Comparison of ENCODE assay signal across 24 cellular contexts in the genomic region with DNA sequence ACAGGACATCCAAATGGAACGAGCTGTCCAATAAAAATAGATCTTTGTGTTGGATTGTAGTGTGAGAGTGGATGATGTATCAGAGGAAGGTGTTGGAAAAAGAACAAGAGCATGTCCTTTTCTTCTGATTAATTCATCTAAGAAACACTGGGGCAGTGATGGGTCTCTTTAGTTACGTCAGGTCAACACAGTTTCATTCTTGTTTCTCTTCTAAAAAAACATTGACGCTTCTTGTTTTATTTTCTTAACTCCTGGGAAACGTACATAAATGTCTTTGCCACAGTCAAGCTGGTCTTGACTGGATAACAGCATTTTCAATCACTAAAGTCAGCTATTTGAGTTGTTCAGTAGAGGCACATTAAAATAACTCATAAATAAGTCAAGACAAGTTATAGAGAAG.
DNase-seq lines count a peak whose midpoint lies in the region; ATAC-seq and TF ChIP-seq lines count a peak whose summit lies in the region.
"Had no signal": no experiment of that assay in that cellular context is flagged by ENCODE, and none has a peak within 500 bp of the region (broad histone marks: within the 10 kb centered on the region; RNA-seq: fewer than 3 reads in every experiment).

No MANE protein-coding gene starts in this region.

- H3K36me3 ChIP-seq in SK-N-MC (ENCODE audit: insufficient read depth, low read length) (no peaks in the 10 kb centered on the region), esophagus muscularis mucosa (no peaks in the 10 kb centered on the region)
- H3K36me3 ChIP-seq: BLaER1 had no signal

- H3K27me3 ChIP-seq in esophagus muscularis mucosa, result no peaks in the 10 kb centered on the region
- H3K27me3 ChIP-seq in foreskin keratinocyte, result no peaks in the 10 kb centered on the region
- H3K27me3 ChIP-seq: BLaER1 had no signal

- no peaks in the 10 kb centered on the region for H3K9me3 ChIP-seq in SK-N-MC (ENCODE audit: low read depth, low read length)
- H3K9me3 ChIP-seq in esophagus muscularis mucosa, result no peaks in the 10 kb centered on the region
- H3K9me3 ChIP-seq: BLaER1, SK-N-SH had no signal

- DNase-seq in SK-N-MC (ENCODE audit: low read depth, low spot score), result no peak
- DNase-seq in esophagus muscularis mucosa (ENCODE audit: extremely low spot score), result no peak
- DNase-seq in nephron progenitor cell, result no peak
- DNase-seq in activated CD4-positive, alpha-beta memory T cell treated with anti-CD3 and anti-CD28 coated beads for 36 hours, result no peak
- no peak for DNase-seq in type B pancreatic cell (ENCODE audit: extremely low spot score, unreplicated experiment)
- no peak for DNase-seq in foreskin keratinocyte
- no peak for DNase-seq in SHP77 (lab: John Stamatoyannopoulos, UW)
- DNase-seq: CD4-positive, alpha-beta T cell; COR-L47; DMS153; GM23248; H9; HFFc6; NCI-H1105; NCI-H146; NCI-H2029 treated with DMSO at 0.1 percent for 48 hours; NCI-H226; NCI-H510A treated with DMSO at 0.1 percent for 48 hours; NCI-H774; RPMI8226; SHP77 treated with DMSO at 0.1 percent for 48 hours; SK-N-SH had no signal

- intact Hi-C loops in esophagus muscularis mucosa (cut with DNase I), result no loop called here
- intact Hi-C loops in activated CD4-positive, alpha-beta memory T cell treated with anti-CD3 and anti-CD28 coated beads for 36 hours (cut with micrococcal nuclease), result no loop called here

- no peak overlapping the region for H3K4me3 Mint-ChIP-seq in nephron progenitor cell
- H3K4me3 Mint-ChIP-seq in activated CD4-positive, alpha-beta memory T cell treated with anti-CD3 and anti-CD28 coated beads for 36 hours, result no peak overlapping the region
- H3K4me3 Mint-ChIP-seq in type B pancreatic cell, result no peak overlapping the region
- H3K4me3 Mint-ChIP-seq: CD4-positive, alpha-beta T cell; H9; HFFc6; IgD-negative memory B cell had no signal

- CTCF ChIA-PET in activated CD4-positive, alpha-beta memory T cell treated with anti-CD3 and anti-CD28 coated beads for 36 hours (lab: Charles Lee), result no interaction called here

- H3K27ac Mint-ChIP-seq in nephron progenitor cell (peak overlapping the region; percentile 41), type B pancreatic cell (no peak overlapping the region)
- H3K27ac Mint-ChIP-seq in activated CD4-positive, alpha-beta memory T cell treated with anti-CD3 and anti-CD28 coated beads for 36 hours, result no peak overlapping the region
- H3K27ac Mint-ChIP-seq: CD4-positive, alpha-beta T cell; H9; HFFc6; IgD-negative memory B cell had no signal

- H3K4me3 ChIP-seq in SK-N-MC (no peak overlapping the region), esophagus muscularis mucosa (no peak overlapping the region)
- H3K4me3 ChIP-seq: BLaER1, GM23248 had no signal

- no peak for ATAC-seq in foreskin keratinocyte

- peaks cover 15 to 71% (median 60%) of the 10 kb centered on the region in 4 donors for H3K4me1 ChIP-seq in esophagus muscularis mucosa
- no peaks in the 10 kb centered on the region for H3K4me1 ChIP-seq in foreskin keratinocyte
- H3K4me1 ChIP-seq: BLaER1 had no signal

- no peaks in the 10 kb centered on the region for H3K9me3 Mint-ChIP-seq in nephron progenitor cell
- no peaks in the 10 kb centered on the region for H3K9me3 Mint-ChIP-seq in activated CD4-positive, alpha-beta memory T cell treated with anti-CD3 and anti-CD28 coated beads for 36 hours
- H3K9me3 Mint-ChIP-seq in type B pancreatic cell, result peaks cover 7% of the 10 kb centered on the region
- H3K9me3 Mint-ChIP-seq: CD4-positive, alpha-beta T cell; H9; HFFc6 had no signal

- no peak for TF ChIP-seq EP300 in esophagus muscularis mucosa (IDR thresholded peaks at IDR 0.05)

- WGBS in esophagus muscularis mucosa, result 45% methylated on average over 4 of the region's 4 CpGs

- H3K27ac ChIP-seq in SK-N-MC (peak overlapping the region; percentile 9; the same call in 1 of the 2 replicates), esophagus muscularis mucosa (replicated peaks in 1 of 4) (peak overlapping the region; percentile 1 to 50 (median 34)), foreskin keratinocyte (no peak overlapping the region)
- H3K27ac ChIP-seq: BLaER1, GM23248 had no signal

- H3K36me3 Mint-ChIP-seq in nephron progenitor cell (ENCODE audit: low read depth), result peaks cover 10% of the 10 kb centered on the region
- no peaks in the 10 kb centered on the region for H3K36me3 Mint-ChIP-seq in activated CD4-positive, alpha-beta memory T cell treated with anti-CD3 and anti-CD28 coated beads for 36 hours
- H3K36me3 Mint-ChIP-seq in type B pancreatic cell, result peaks cover 10% of the 10 kb centered on the region
- H3K36me3 Mint-ChIP-seq: IgD-negative memory B cell had no signal

- no peaks in the 10 kb centered on the region for H3K27me3 Mint-ChIP-seq in nephron progenitor cell (ENCODE audit: low read depth, poor library complexity)
- H3K27me3 Mint-ChIP-seq in activated CD4-positive, alpha-beta memory T cell treated with anti-CD3 and anti-CD28 coated beads for 36 hours, result no peaks in the 10 kb centered on the region
- H3K27me3 Mint-ChIP-seq in type B pancreatic cell, result no peaks in the 10 kb centered on the region
- H3K27me3 Mint-ChIP-seq: CD4-positive, alpha-beta T cell had no signal

- TF ChIP-seq POLR2A in esophagus muscularis mucosa (IDR thresholded peaks at IDR 0.05; ENCODE audit: low read depth), result no peak

- H3K4me1 Mint-ChIP-seq in nephron progenitor cell (peaks cover 39% of the 10 kb centered on the region), type B pancreatic cell (ENCODE audit: unreplicated experiment) (peaks cover 33% of the 10 kb centered on the region)
- no peaks in the 10 kb centered on the region for H3K4me1 Mint-ChIP-seq in activated CD4-positive, alpha-beta memory T cell treated with anti-CD3 and anti-CD28 coated beads for 36 hours (ENCODE audit: low read depth)

- POLR2A ChIA-PET in activated CD4-positive, alpha-beta memory T cell treated with anti-CD3 and anti-CD28 coated beads for 36 hours (lab: Charles Lee), result no interaction called here

- H3K9ac ChIP-seq in SK-N-MC (ENCODE audit: insufficient read length), result no peak overlapping the region
- H3K9ac ChIP-seq: BLaER1, GM23248, SK-N-SH had no signal

- TF ChIP-seq CTCF in esophagus muscularis mucosa (IDR thresholded peaks at IDR 0.05) (no peak), nephron progenitor cell (IDR thresholded peaks at IDR 0.05) (no peak), type B pancreatic cell (conservative IDR thresholded peaks at IDR 0.05) (no peak), foreskin keratinocyte (conservative IDR thresholded peaks at IDR 0.05) (no peak)
